10 cellular contexts compared by ENCODE assay signal in the genomic region with DNA sequence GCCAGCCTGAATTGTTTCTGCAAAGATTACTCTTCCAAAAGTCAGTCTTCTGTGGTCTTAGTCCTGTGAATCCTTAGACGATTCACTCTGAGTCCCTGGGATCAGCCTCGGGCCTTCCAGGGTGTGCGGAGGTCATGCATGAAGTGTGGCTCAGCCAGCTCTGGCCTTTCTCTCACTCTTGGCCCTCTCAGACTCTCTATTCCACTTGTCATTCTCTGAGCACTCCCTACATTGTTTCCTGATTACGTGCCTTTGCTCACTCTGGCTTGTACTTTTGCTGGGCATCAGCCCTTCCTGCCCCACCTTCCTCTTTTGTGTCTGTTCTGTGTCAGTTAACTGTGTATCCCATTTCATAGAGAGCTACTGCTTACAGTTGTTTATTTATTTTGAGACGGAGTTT. TPM values are rescaled to one million over a fixed set of nuclear protein-coding genes. Genes with fewer than 3 reads are reported as not detected.
DNase-seq lines count a peak whose midpoint lies in the region; ATAC-seq and TF ChIP-seq lines count a peak whose summit lies in the region.
"Had no signal": no experiment of that assay in that cellular context is flagged by ENCODE, and none has a peak within 500 bp of the region (broad histone marks: within the 10 kb centered on the region; RNA-seq: fewer than 3 reads in every experiment).

No MANE protein-coding gene starts in this region.

- H3K9me3 ChIP-seq in smooth muscle cell (replicated peaks; ENCODE audit: low read depth) (no peaks in the 10 kb centered on the region), hepatocyte (ENCODE audit: low read depth) (no peaks in the 10 kb centered on the region)

- peak; percentile 38 for ATAC-seq in HG03460 (IDR thresholded peaks at IDR 0.05; ENCODE audit: unreplicated experiment)
- ATAC-seq in left ventricle myocardium superior: peak; percentile 95
- ATAC-seq in GM18861 (IDR thresholded peaks at IDR 0.05; ENCODE audit: unreplicated experiment): no peak

- H2AFZ ChIP-seq in smooth muscle cell (ENCODE audit: low read depth) (no peak overlapping the region), hepatocyte (no peak overlapping the region)

- H4K20me1 ChIP-seq in smooth muscle cell (ENCODE audit: low read depth) (peaks cover 95% of the 10 kb centered on the region), hepatocyte (ENCODE audit: insufficient read depth, poor library complexity, severe bottlenecking) (peaks cover 11% of the 10 kb centered on the region)

- H3K27me3 ChIP-seq in smooth muscle cell (ENCODE audit: low read depth) (no peaks in the 10 kb centered on the region), hepatocyte (no peaks in the 10 kb centered on the region)

- peaks cover 89% of the 10 kb centered on the region for H3K79me2 ChIP-seq in smooth muscle cell (ENCODE audit: low read depth)
- H3K79me2 ChIP-seq in hepatocyte: peaks cover 98% of the 10 kb centered on the region

- H3K36me3 ChIP-seq in smooth muscle cell (ENCODE audit: low read depth): no peaks in the 10 kb centered on the region
- H3K36me3 ChIP-seq in hepatocyte (replicated peaks; ENCODE audit: insufficient read depth, low read depth): no peaks in the 10 kb centered on the region

- H3K4me2 ChIP-seq in smooth muscle cell (no peak overlapping the region), hepatocyte (no peak overlapping the region)

- no peak for TF ChIP-seq CTCF in smooth muscle cell (IDR thresholded peaks at IDR 0.05; ENCODE audit: borderline replicate concordance, insufficient read depth, poor library complexity, severe bottlenecking)
- no peak for TF ChIP-seq CTCF in hepatocyte (IDR thresholded peaks at IDR 0.05; ENCODE audit: poor library complexity)

- H3K9ac ChIP-seq in smooth muscle cell (ENCODE audit: low read depth): no peak overlapping the region

- peak overlapping the region; percentile 53 for H3K27ac ChIP-seq in smooth muscle cell (ENCODE audit: low read depth)
- H3K27ac ChIP-seq in hepatocyte: no peak overlapping the region

- WGBS in smooth muscle cell (ENCODE audit: low lambda C conversion rate): 60% methylated on average over 5 of the region's 5 CpGs
- 65% methylated on average over 5 of the region's 5 CpGs for WGBS in hepatocyte (ENCODE audit: low lambda C conversion rate, missing lambda C conversion rate)

- H3K4me1 ChIP-seq in smooth muscle cell (ENCODE audit: low read depth) (no peaks in the 10 kb centered on the region), hepatocyte (ENCODE audit: insufficient read depth) (peaks cover 24% of the 10 kb centered on the region)

- H3K4me3 ChIP-seq in smooth muscle cell: no peak overlapping the region
- H3K4me3 ChIP-seq in hepatocyte: no peak overlapping the region

- no peaks in the 10 kb centered on the region for H3K9me2 ChIP-seq in hepatocyte (replicated peaks; ENCODE audit: insufficient read depth)

- no peaks in the 10 kb centered on the region for H3F3A ChIP-seq in smooth muscle cell (ENCODE audit: low read depth)

- intact Hi-C loops in left ventricle myocardium superior (cut with micrococcal nuclease): no loop called here

- DNase-seq in UCSD-AML1 (lab: John Stamatoyannopoulos, UW; ENCODE audit: unreplicated experiment) (peak; percentile 36), left ventricle myocardium superior (peak; percentile 71), smooth muscle cell (lab: John Stamatoyannopoulos, UW; ENCODE audit: unreplicated experiment) (no peak), hepatocyte (ENCODE audit: low spot score) (no peak), NCI-H526 treated with DMSO at 0.1 percent for 48 hours (lab: John Stamatoyannopoulos, UW) (no peak)
- no peak for DNase-seq in activated naive CD4-positive, alpha-beta T cell (lab: John Stamatoyannopoulos, UW)
- DNase-seq: activated CD4-positive, alpha-beta memory T cell treated with anti-CD3 and anti-CD28 coated beads for 36 hours; NCI-H2107 had no signal

RNA-seq across cellular contexts. Expression of a gene that starts 36.0 kb away (rescaled TPM):
- total RNA-seq in left ventricle myocardium superior (94.4 TPM), smooth muscle cell (46.9 and 56.3 TPM in 2 replicates), hepatocyte (51.1 and 51.5 TPM in 2 replicates)
- polyA plus RNA-seq in smooth muscle cell (53.1 and 57.5 TPM in 2 replicates), hepatocyte (51.3 and 55.8 TPM in 2 replicates)

Comparison
In these comparisons a context has a peak if more than half of its experiments do, and no peak if none do; other contexts are left out.
1. DNase-seq: peak in UCSD-AML1 (single experiment) and left ventricle myocardium superior (single experiment); none in smooth muscle cell (single experiment), hepatocyte (single experiment), NCI-H526 treated with DMSO at 0.1 percent for 48 hours (single experiment) and activated naive CD4-positive, alpha-beta T cell (0 of 4).